Comparison of ENCODE assay signal across 1 cellular context in genomic region chr3:13086594-13086993, GRCh38.
TF ChIP-seq lines count a peak whose summit lies in the region.

No MANE protein-coding gene starts in this region.

TF ChIP-seq in HEK293, 187 proteins besides CTCF, POLR2A, EP300 and RAD21 (continued from another document):
- no peak for TF ChIP-seq SP3 (tag by site-specific recombination; IDR thresholded peaks at IDR 0.05)
- TF ChIP-seq PRDM2 (tag by site-specific recombination; IDR thresholded peaks at IDR 0.05; ENCODE audit: borderline replicate concordance) = no peak
- no peak for TF ChIP-seq ZBTB8A (tag by site-specific recombination; IDR thresholded peaks at IDR 0.05)
